Comparison of ENCODE assay signal across 17 cellular contexts in the genomic region with DNA sequence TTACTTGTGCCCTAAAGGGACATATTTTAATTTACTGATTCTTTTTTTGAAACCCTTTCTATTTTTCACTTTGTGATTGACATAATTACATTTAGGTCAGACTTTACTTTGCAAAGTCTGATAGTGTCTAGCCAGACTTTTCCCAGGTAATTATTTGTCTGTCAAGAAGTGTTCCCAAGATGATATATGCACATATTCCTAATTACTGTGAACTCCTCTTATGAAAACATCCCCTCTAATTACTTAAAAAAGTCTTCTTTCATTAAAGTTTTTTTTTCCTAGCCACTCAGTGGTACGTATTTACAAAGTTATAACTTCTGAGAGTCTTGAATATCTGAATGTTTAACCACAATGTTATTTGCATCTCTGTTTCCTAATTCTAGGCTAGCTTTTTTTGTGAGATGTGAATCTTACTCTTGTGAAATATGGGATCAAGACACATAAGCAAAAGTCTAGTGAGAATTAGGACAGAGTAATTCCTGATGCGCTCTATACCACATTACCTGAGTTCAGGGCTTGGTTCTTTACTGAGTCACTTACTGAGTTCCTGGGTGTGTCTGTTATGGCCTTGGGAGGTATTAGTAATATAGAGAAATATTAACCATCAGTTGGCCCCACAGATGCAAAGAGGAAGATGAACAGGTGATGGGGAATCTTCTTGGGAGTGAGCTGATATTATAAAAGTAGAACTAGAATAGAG. TPM values are rescaled to one million over a fixed set of nuclear protein-coding genes. Genes with fewer than 3 reads are reported as not detected.
DNase-seq lines count a peak whose midpoint lies in the region; ATAC-seq and TF ChIP-seq lines count a peak whose summit lies in the region.
"Had no signal": no experiment of that assay in that cellular context is flagged by ENCODE, and none has a peak within 500 bp of the region (broad histone marks: within the 10 kb centered on the region; RNA-seq: fewer than 3 reads in every experiment).

No MANE protein-coding gene starts in this region.

- H3K27ac Mint-ChIP-seq in type B pancreatic cell: peak overlapping the region; percentile 89

- H3K4me1 Mint-ChIP-seq in type B pancreatic cell (ENCODE audit: unreplicated experiment): peaks cover under 1% of the 10 kb centered on the region

- peak; percentile 99 for ATAC-seq in foreskin keratinocyte
- no peak for ATAC-seq in GM19455 (IDR thresholded peaks at IDR 0.05; ENCODE audit: unreplicated experiment)
- ATAC-seq: SK-N-SH treated with all-trans-retinoic acid at 6 μM for 48 hours had no signal

- peaks cover 40% of the 10 kb centered on the region for H3K4me1 ChIP-seq in foreskin keratinocyte
- H3K4me1 ChIP-seq: BLaER1, HAP-1 had no signal

- peak overlapping the region; percentile 79 for H3K27ac ChIP-seq in foreskin keratinocyte
- H3K27ac ChIP-seq: BLaER1 had no signal

- no peaks in the 10 kb centered on the region for H3K9me3 Mint-ChIP-seq in type B pancreatic cell

- no peaks in the 10 kb centered on the region for H3K27me3 Mint-ChIP-seq in type B pancreatic cell

- no peaks in the 10 kb centered on the region for H3K27me3 ChIP-seq in foreskin keratinocyte
- H3K27me3 ChIP-seq: BLaER1 had no signal

- no peaks in the 10 kb centered on the region for H3K36me3 Mint-ChIP-seq in type B pancreatic cell

- peak overlapping the region; percentile 32 for H3K4me3 Mint-ChIP-seq in type B pancreatic cell

- no peak for TF ChIP-seq CTCF in foreskin keratinocyte (conservative IDR thresholded peaks at IDR 0.05)
- TF ChIP-seq CTCF in type B pancreatic cell (conservative IDR thresholded peaks at IDR 0.05): no peak

- peak; percentile 71 for DNase-seq in HPDE6-E6E7 (ENCODE audit: extremely low spot score)
- peak; percentile 33 for DNase-seq in SW480 (ENCODE audit: low spot score)
- peak; percentile 90 to 96 for DNase-seq in foreskin keratinocyte
- no peak for DNase-seq in type B pancreatic cell (ENCODE audit: extremely low spot score, unreplicated experiment)
- DNase-seq in iPS-NIHi11 (ENCODE audit: low spot score): no peak
- DNase-seq in NCI-H1048 (lab: John Stamatoyannopoulos, UW): no peak
- DNase-seq: DMS153, EL, KBM-7, NCI-H1092 treated with DMSO at 0.1 percent for 48 hours, NCI-H1694, NCI-H2107, SHP77 had no signal

RNA-seq across cellular contexts. Expression of a gene that starts 27.9 kb away (rescaled TPM):
- total RNA-seq in foreskin keratinocyte (42.6 and 44.2 TPM in 2 replicates), type B pancreatic cell (ENCODE audit: low replicate concordance) (11.3 and 33.9 TPM in 2 replicates)
- 1.1 and 1.9 TPM in 2 replicates for polyA plus RNA-seq in foreskin keratinocyte

Comparison
In these comparisons a context has a peak if more than half of its experiments do, and no peak if none do; other contexts are left out.
1. DNase-seq: peak in HPDE6-E6E7 (single experiment), SW480 (single experiment) and foreskin keratinocyte (2 of 2); none in type B pancreatic cell (single experiment), iPS-NIHi11 (single experiment) and NCI-H1048 (single experiment).